Comparison of ENCODE assay signal across 8 cellular contexts in genomic region chr9:127611796-127612790, GRCh38. TPM values are rescaled to one million over a fixed set of nuclear protein-coding genes. Genes with fewer than 3 reads are reported as not detected.
A peak's percentile ranks its signal among the peaks of the same experiment; 100 is the strongest.
DNase-seq lines count a peak whose midpoint lies in the region; ATAC-seq and TF ChIP-seq lines count a peak whose summit lies in the region.

STXBP1 (plus strand) TSS chr9:127612277; CDS start chr9:127612404, 127 bp downstream.

- peak; percentile 90 for ATAC-seq in GM18867 (IDR thresholded peaks at IDR 0.05; ENCODE audit: unreplicated experiment)
- ATAC-seq in HG03135 (IDR thresholded peaks at IDR 0.05; ENCODE audit: unreplicated experiment): peak; percentile 84

- no peak for TF ChIP-seq CTCF in A673 (conservative IDR thresholded peaks at IDR 0.05; ENCODE audit: low read depth, low read length)

- H3K9me3 ChIP-seq in A673 (ENCODE audit: low read depth, low read length, poor library complexity, severe bottlenecking): no peaks in the 10 kb centered on the region

- H3K4me1 ChIP-seq in A673 (ENCODE audit: insufficient read depth, low read length, poor library complexity, severe bottlenecking): peaks cover 6% of the 10 kb centered on the region

- POLR2A ChIA-PET in A673 (lab: Charles Lee; ENCODE audit: low non-redundant PET): no interaction called here

- no TSS peak for BruUV-seq in A673 (replicated peaks; lab: Mats Ljungman, UMichigan)

- peak; percentile 88 for DNase-seq in A673 (ENCODE audit: low spot score)
- peak; percentile 90 for DNase-seq in NCI-H345 treated with DMSO at 0.1 percent for 48 hours (lab: John Stamatoyannopoulos, UW; ENCODE audit: unreplicated experiment)
- peak; percentile 80 for DNase-seq in activated CD4-positive, alpha-beta T cell treated with anti-CD3 and anti-CD28 coated beads for 1 hour
- DNase-seq in cerebellum (ENCODE audit: low spot score): peak; percentile 97
- peak; percentile 81 for DNase-seq in kidney glomerular epithelial cell (lab: John Stamatoyannopoulos, UW)
- peak; percentile 62 to 87 for DNase-seq in stimulated activated CD4-positive, alpha-beta T cell treated with anti-CD3 and anti-CD28 coated beads, Interleukin-15, amount 100 ng/mL, for 48 hours (ENCODE audit: low read depth in 2 of 2)

- CTCF ChIA-PET in A673 (lab: Charles Lee): no interaction called here

- no peaks in the 10 kb centered on the region for H3K36me3 ChIP-seq in A673 (ENCODE audit: insufficient read depth, low read length, poor library complexity, severe bottlenecking)

- H3K27me3 ChIP-seq in A673 (replicated peaks; ENCODE audit: insufficient read depth, low read depth, low read length, poor library complexity): peaks cover 36% of the 10 kb centered on the region

- peak within 1 kb of the TSS; percentile 69 for H3K4me3 ChIP-seq in A673 (ENCODE audit: low read depth, low read length, poor library complexity, severe bottlenecking)

- intact Hi-C loops in A673 (cut with micrococcal nuclease; ENCODE audit: unreplicated experiment): no loop called here

- H3K27ac ChIP-seq in A673 (ENCODE audit: low read depth, low read length, poor library complexity, severe bottlenecking): no peak within 1 kb of the TSS

RNA-seq across cellular contexts. Expression of gene STXBP1, which starts in this region (rescaled TPM):
- total RNA-seq in A673 (2021): 10.9 and 12.6 TPM in 2 replicates
- 96.1 TPM for total RNA-seq in cerebellum
